17 cellular contexts compared by ENCODE assay signal in the genomic region with DNA sequence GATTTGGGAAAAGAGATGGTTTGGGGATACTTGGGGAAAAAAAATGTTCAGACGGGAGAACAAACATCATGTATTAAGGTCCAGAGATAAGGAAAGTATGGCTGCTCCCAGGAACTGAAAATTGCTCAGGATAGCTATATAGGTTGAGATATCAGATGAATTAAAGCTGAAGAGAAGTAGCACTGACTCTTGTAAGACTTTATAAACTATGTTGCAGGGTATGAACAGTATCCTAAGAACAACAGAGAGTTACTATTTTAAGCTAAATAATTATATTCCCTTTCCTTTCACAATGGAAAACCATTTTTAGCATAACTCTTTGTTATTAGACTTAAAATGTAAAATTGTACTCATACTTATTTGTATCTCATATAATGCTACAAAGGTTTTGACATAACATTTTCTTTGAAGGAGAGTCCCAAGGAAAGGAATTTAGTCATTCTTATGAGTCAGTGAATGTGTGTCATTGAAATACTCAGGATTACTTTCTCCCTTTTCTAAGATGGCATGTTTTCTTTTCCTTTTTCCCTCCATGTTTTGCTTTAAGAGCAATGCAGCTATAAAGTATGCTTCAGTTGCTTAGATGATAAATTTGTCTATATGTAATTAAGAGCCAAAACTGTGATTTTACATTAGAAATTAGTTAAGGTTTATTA.
DNase-seq lines count a peak whose midpoint lies in the region; TF ChIP-seq lines count a peak whose summit lies in the region.
"Had no signal": no experiment of that assay in that cellular context is flagged by ENCODE, and none has a peak within 500 bp of the region (broad histone marks: within the 10 kb centered on the region; RNA-seq: fewer than 3 reads in every experiment).

No MANE protein-coding gene starts in this region.

- TF ChIP-seq CTCF in AG10803 (conservative IDR thresholded peaks at IDR 0.05; ENCODE audit: low read length): no peak
- TF ChIP-seq CTCF in cardiac fibroblast (IDR thresholded peaks at IDR 0.05; ENCODE audit: low read depth, low read length): no peak

- DNase-seq in AG10803 (ENCODE audit: low read depth): peak; percentile 37
- DNase-seq in LHCN-M2 (ENCODE audit: low read depth): peak; percentile 62
- peak; percentile 25 to 79 for DNase-seq in cardiac fibroblast (ENCODE audit: low read depth in 2 of 2)
- DNase-seq in kidney glomerular epithelial cell (lab: John Stamatoyannopoulos, UW): peak; percentile 42
- no peak for DNase-seq in activated gamma-delta T cell treated with Interleukin-2 at 50 U/mL for 16 hours
- no peak for DNase-seq in T-helper 1 cell
- DNase-seq in NCI-H526 treated with DMSO at 0.1 percent for 48 hours (lab: John Stamatoyannopoulos, UW): no peak
- DNase-seq in stimulated activated naive CD4-positive, alpha-beta T cell treated with Interleukin-2 at 50 U/mL for 16 hours (lab: John Stamatoyannopoulos, UW): no peak
- DNase-seq: activated CD8-positive, alpha-beta memory T cell treated with anti-CD3 and anti-CD28 coated beads for 24 hours; activated naive CD4-positive, alpha-beta T cell; DMS53; NCI-H1694 treated with DMSO at 0.1 percent for 48 hours; NCI-H69; Right ventricle myocardium superior; stimulated activated CD4-positive, alpha-beta T cell treated with anti-CD3 and anti-CD28 coated beads, Interleukin-15, amount 100 ng/mL, for 24 hours; upper lobe of left lung had no signal

- H3K4me3 ChIP-seq in AG10803 (ENCODE audit: low read length) (no peak overlapping the region), cardiac fibroblast (replicated peaks in 1 of 2; ENCODE audit: low read depth in 2 of 2, low read length in 2 of 2) (no peak overlapping the region)
- H3K4me3 ChIP-seq: esophagus muscularis mucosa, upper lobe of left lung had no signal

Comparison
In these comparisons a context has a peak if more than half of its experiments do, and no peak if none do; other contexts are left out.
1. DNase-seq: peak in AG10803 (single experiment), LHCN-M2 (single experiment), cardiac fibroblast (2 of 2) and kidney glomerular epithelial cell (single experiment); none in activated gamma-delta T cell treated with Interleukin-2 at 50 U/mL for 16 hours (single experiment), T-helper 1 cell (0 of 5), NCI-H526 treated with DMSO at 0.1 percent for 48 hours (single experiment) and stimulated activated naive CD4-positive, alpha-beta T cell treated with Interleukin-2 at 50 U/mL for 16 hours (single experiment).